ENCODE assay signal across 6 cellular contexts in the genomic region with DNA sequence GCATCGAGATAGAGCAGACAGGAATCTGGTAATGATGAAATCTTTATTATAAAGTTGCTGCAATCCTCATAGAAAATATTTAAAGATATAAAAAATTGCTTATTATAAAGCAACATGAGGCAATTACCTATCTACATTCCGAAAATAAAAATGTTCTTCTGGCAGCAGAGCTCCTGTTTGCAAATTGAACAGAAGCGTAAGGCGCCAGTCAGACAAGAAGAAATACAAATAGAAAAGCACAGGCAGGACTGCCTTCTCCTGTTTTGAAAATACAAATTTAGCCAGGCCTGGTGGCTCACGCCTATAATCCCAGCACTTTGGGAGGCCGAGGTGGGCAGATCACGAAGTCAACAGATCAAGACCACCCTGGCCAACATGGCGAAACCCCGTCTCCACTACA.
"Had no signal": no experiment of that assay in that cellular context is flagged by ENCODE, and none has a peak within 500 bp of the region (broad histone marks: within the 10 kb centered on the region; RNA-seq: fewer than 3 reads in every experiment).

No MANE protein-coding gene starts in this region.

- H2AFZ ChIP-seq: GM23338 had no signal

- ATAC-seq: GM23338, K562 had no signal

- H3K4me2 ChIP-seq: GM23338 had no signal

- H3K4me3 ChIP-seq: GM23338, K562 had no signal

- DNase-seq: H9, HCEC 1CT, IMR-90, KG1 had no signal
